In genomic region chr2:234500394-234501006, GRCh38 we compare ENCODE assay signal across 9 cellular contexts.
DNase-seq lines count a peak whose midpoint lies in the region; ATAC-seq, FAIRE-seq and TF ChIP-seq lines count a peak whose summit lies in the region.
"Had no signal": no experiment of that assay in that cellular context is flagged by ENCODE, and none has a peak within 500 bp of the region (broad histone marks: within the 10 kb centered on the region; RNA-seq: fewer than 3 reads in every experiment).

No MANE protein-coding gene starts in this region.

- peak; percentile 18 for DNase-seq in COLO829 (ENCODE audit: low spot score)
- DNase-seq in HK-2 (ENCODE audit: unreplicated experiment): peak; percentile 48
- DNase-seq in RCC 7860 (ENCODE audit: low spot score): peak; percentile 72
- DNase-seq in activated effector memory CD4-positive, alpha-beta T cell treated with anti-CD3 and anti-CD28 coated beads, Interleukin-2, amount 50 U/mL, for 16 hours: peak; percentile 90
- peak; percentile 77 for DNase-seq in glomerular visceral epithelial cell (ENCODE audit: extremely low spot score)
- no peak for DNase-seq in retinal pigment epithelial cell (ENCODE audit: low read depth)
- DNase-seq in NCI-H2227 treated with DMSO at 0.1 percent for 48 hours (lab: John Stamatoyannopoulos, UW): no peak

- no peak overlapping the region for H3K4me3 ChIP-seq in retinal pigment epithelial cell (ENCODE audit: low read length)

- FAIRE-seq in RCC 7860 (lab: Jason Lieb, UNC): peak; percentile 84
- FAIRE-seq: TTC549 had no signal

- TF ChIP-seq CTCF in retinal pigment epithelial cell (conservative IDR thresholded peaks at IDR 0.05; ENCODE audit: low read depth, low read length): peak; percentile 56

- ATAC-seq in GM19397 (IDR thresholded peaks at IDR 0.05; ENCODE audit: unreplicated experiment): peak; percentile 49

Comparison
In these comparisons a context has a peak if more than half of its experiments do, and no peak if none do; other contexts are left out.
1. DNase-seq: peak in COLO829 (single experiment), HK-2 (single experiment), RCC 7860 (single experiment), activated effector memory CD4-positive, alpha-beta T cell treated with anti-CD3 and anti-CD28 coated beads, Interleukin-2, amount 50 U/mL, for 16 hours (single experiment) and glomerular visceral epithelial cell (single experiment); none in retinal pigment epithelial cell (single experiment) and NCI-H2227 treated with DMSO at 0.1 percent for 48 hours (single experiment).